1 cellular context compared by ENCODE assay signal in genomic region chr16:87178177-87178863, GRCh38.
TF ChIP-seq lines count a peak whose summit lies in the region.

No MANE protein-coding gene starts in this region.

TF ChIP-seq in K562, 482 proteins besides CTCF, POLR2A, EP300 and RAD21 (continued from another document):
- TF ChIP-seq, protein P1, sequence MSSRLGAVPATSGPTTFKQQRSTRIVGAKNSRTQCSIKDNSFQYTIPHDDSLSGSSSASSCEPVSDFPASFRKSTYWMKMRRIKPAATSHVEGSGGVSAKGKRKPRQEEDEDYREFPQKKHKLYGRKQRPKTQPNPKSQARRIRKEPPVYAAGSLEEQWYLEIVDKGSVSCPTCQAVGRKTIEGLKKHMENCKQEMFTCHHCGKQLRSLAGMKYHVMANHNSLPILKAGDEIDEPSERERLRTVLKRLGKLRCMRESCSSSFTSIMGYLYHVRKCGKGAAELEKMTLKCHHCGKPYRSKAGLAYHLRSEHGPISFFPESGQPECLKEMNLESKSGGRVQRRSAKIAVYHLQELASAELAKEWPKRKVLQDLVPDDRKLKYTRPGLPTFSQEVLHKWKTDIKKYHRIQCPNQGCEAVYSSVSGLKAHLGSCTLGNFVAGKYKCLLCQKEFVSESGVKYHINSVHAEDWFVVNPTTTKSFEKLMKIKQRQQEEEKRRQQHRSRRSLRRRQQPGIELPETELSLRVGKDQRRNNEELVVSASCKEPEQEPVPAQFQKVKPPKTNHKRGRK (tag; IDR thresholded peaks at IDR 0.05), result peak; percentile 67
- TF ChIP-seq SLC30A9 (CRISPR knock-in tag; IDR thresholded peaks at IDR 0.05), result no peak
- TF ChIP-seq HBP1 (CRISPR knock-in tag; IDR thresholded peaks at IDR 0.05), result 0 out of 2 replicates have a peak, but pooled peaks have one; percentile 17
- TF ChIP-seq KLF6 (CRISPR knock-in tag; IDR thresholded peaks at IDR 0.05; ENCODE audit: borderline replicate concordance), result no peak
- TF ChIP-seq OTX1 (CRISPR knock-in tag; IDR thresholded peaks at IDR 0.05), result 0 out of 2 replicates have a peak, but pooled peaks have one; percentile 25
- TF ChIP-seq CHCHD3 (CRISPR knock-in tag; IDR thresholded peaks at IDR 0.05), result no peak
